Comparison of ENCODE assay signal across 1 cellular context in genomic region chr11:112841719-112842118, GRCh38.
TF ChIP-seq lines count a peak whose summit lies in the region.

No MANE protein-coding gene starts in this region.

TF ChIP-seq in H1, 55 proteins besides CTCF, POLR2A, EP300 and RAD21 (continued from another document):
- TF ChIP-seq RBBP5 (IDR thresholded peaks at IDR 0.05; ENCODE audit: borderline replicate concordance, low read depth, low read length) (no peak), TBP (IDR thresholded peaks at IDR 0.05; ENCODE audit: low read depth, low read length) (no peak), ATF3 (IDR thresholded peaks at IDR 0.05; ENCODE audit: insufficient read depth, low read depth, low read length) (no peak), SIX5 (IDR thresholded peaks at IDR 0.05; ENCODE audit: low read depth, low read length) (no peak), EZH2 (IDR thresholded peaks at IDR 0.05; ENCODE audit: low read depth, low read length, severe bottlenecking) (no peak), NRF1 (IDR thresholded peaks at IDR 0.05; ENCODE audit: low read depth, low read length) (no peak), FOSL1 (IDR thresholded peaks at IDR 0.05; ENCODE audit: insufficient read depth, low read depth, low read length) (no peak), KDM5A (IDR thresholded peaks at IDR 0.05; ENCODE audit: low read length) (no peak), KDM4A (IDR thresholded peaks at IDR 0.05; ENCODE audit: low read depth, low read length, severe bottlenecking) (no peak)
TF ChIP-seq in H1: peak in this region for 0.
